In genomic region chr9:93668261-93668871, GRCh38 we compare ENCODE assay signal across 17 cellular contexts.
DNase-seq lines count a peak whose midpoint lies in the region; ATAC-seq, FAIRE-seq and TF ChIP-seq lines count a peak whose summit lies in the region.
"Had no signal": no experiment of that assay in that cellular context is flagged by ENCODE, and none has a peak within 500 bp of the region (broad histone marks: within the 10 kb centered on the region; RNA-seq: fewer than 3 reads in every experiment).

No MANE protein-coding gene starts in this region.

- intact Hi-C loops in left ventricle myocardium superior (cut with micrococcal nuclease) = no loop called here
- intact Hi-C loops in posterior cingulate gyrus (cut with DNase I) = no loop called here

- H3K27me3 Mint-ChIP-seq in WTC11 (ENCODE audit: low read depth) = no peaks in the 10 kb centered on the region
- H3K27me3 Mint-ChIP-seq: activated CD4-positive, alpha-beta T cell treated with anti-CD3 and anti-CD28 coated beads, Interleukin-2, amount 10 ng/mL, durations not matched to agents 24 days and 14 days; brain; T-helper 17 cell had no signal

- no peak for FAIRE-seq in GM19239 (lab: Jason Lieb, UNC)
- FAIRE-seq: H54 had no signal

- no peak overlapping the region for H3K4me3 Mint-ChIP-seq in WTC11
- H3K4me3 Mint-ChIP-seq: activated CD4-positive, alpha-beta T cell treated with anti-CD3 and anti-CD28 coated beads, Interleukin-2, amount 10 ng/mL, durations not matched to agents 24 days and 14 days; brain; T-helper 17 cell had no signal

- in situ Hi-C loops in G401 (cut with HindIII; ENCODE audit: low sequenced_read_pairs) = no loop called here

- H3K27ac Mint-ChIP-seq in WTC11 = peak overlapping the region; percentile 63; the same call in 1 of the 2 replicates
- H3K27ac Mint-ChIP-seq: activated CD4-positive, alpha-beta T cell treated with anti-CD3 and anti-CD28 coated beads, Interleukin-2, amount 10 ng/mL, durations not matched to agents 24 days and 14 days; activated T-helper 2 cell treated with anti-CD3 and anti-CD28 coated beads, Interferon-gamma antibody, Interleukin-2, Interleukin-4, amounts not matched to agents 10 μg/mL and 5 μg/mL and 100 μg/mL, durations not matched to agents 14 hours and 24 hours and 36 hours; T-helper 17 cell had no signal

- TF ChIP-seq CTCF in WTC11 (IDR thresholded peaks at IDR 0.05) = no peak

- no peaks in the 10 kb centered on the region for H3K4me1 Mint-ChIP-seq in WTC11
- H3K4me1 Mint-ChIP-seq: activated CD4-positive, alpha-beta T cell treated with anti-CD3 and anti-CD28 coated beads, Interleukin-2, amount 10 ng/mL, durations not matched to agents 24 days and 14 days had no signal

- DNase-seq in G401 (ENCODE audit: low spot score) (peak; percentile 15), WTC11 (ENCODE audit: low spot score) (peak; percentile 14), left ventricle myocardium superior (peak; percentile 16), posterior cingulate gyrus (peak in 6 of 10 donors; percentile 4 to 67 (median 24)), GM19239 (ENCODE audit: insufficient read length, low spot score) (no peak), HT-29 (ENCODE audit: low spot score) (no peak)
- DNase-seq: activated CD4-positive, alpha-beta T cell treated with anti-CD3 and anti-CD28 coated beads, Interleukin-2, amount 10 ng/mL, durations not matched to agents 24 days and 14 days; DMS153; MV-4-11; NCI-H2107; stimulated activated CD4-positive, alpha-beta T cell treated with anti-CD3 and anti-CD28 coated beads, Interleukin-12 subunit alpha, Interleukin-12 subunit beta, amount 100 ng/mL, for 4 hours had no signal

- no peaks in the 10 kb centered on the region for H3K9me3 Mint-ChIP-seq in WTC11
- H3K9me3 Mint-ChIP-seq: activated CD4-positive, alpha-beta T cell treated with anti-CD3 and anti-CD28 coated beads, Interleukin-2, amount 10 ng/mL, durations not matched to agents 24 days and 14 days; brain had no signal

- POLR2A ChIA-PET in WTC11 (lab: Charles Lee) = interaction anchor here (0.6 to 0.9 kb wide), 2 partner anchors 146 to 276 kb away, joined by 3 to 4 read pairs; no protein-coding TSS in a partner anchor

- peak; percentile 30 for ATAC-seq in WTC11
- ATAC-seq in left ventricle myocardium superior = no peak
- no peak for ATAC-seq in GM18502 (IDR thresholded peaks at IDR 0.05; ENCODE audit: poor library complexity, unreplicated experiment)
- no peak for ATAC-seq in HG02678 (IDR thresholded peaks at IDR 0.05; ENCODE audit: unreplicated experiment)
- ATAC-seq: T-helper 17 cell had no signal

- no peaks in the 10 kb centered on the region for H3K36me3 Mint-ChIP-seq in WTC11

- CTCF ChIA-PET in WTC11 (lab: Charles Lee) = interaction anchor here (0.5 to 1.9 kb wide), 7 partner anchors 12 to 891 kb away, joined by 3 to 10 read pairs (median 4); no protein-coding TSS in a partner anchor

TF ChIP-seq in WTC11, 78 proteins besides CTCF, POLR2A, EP300 and RAD21 (continues in another document):
- TF ChIP-seq, protein P1, sequence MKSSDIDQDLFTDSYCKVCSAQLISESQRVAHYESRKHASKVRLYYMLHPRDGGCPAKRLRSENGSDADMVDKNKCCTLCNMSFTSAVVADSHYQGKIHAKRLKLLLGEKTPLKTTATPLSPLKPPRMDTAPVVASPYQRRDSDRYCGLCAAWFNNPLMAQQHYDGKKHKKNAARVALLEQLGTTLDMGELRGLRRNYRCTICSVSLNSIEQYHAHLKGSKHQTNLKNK (CRISPR knock-in tag; IDR thresholded peaks at IDR 0.05) = no peak
- TF ChIP-seq, protein P2, sequence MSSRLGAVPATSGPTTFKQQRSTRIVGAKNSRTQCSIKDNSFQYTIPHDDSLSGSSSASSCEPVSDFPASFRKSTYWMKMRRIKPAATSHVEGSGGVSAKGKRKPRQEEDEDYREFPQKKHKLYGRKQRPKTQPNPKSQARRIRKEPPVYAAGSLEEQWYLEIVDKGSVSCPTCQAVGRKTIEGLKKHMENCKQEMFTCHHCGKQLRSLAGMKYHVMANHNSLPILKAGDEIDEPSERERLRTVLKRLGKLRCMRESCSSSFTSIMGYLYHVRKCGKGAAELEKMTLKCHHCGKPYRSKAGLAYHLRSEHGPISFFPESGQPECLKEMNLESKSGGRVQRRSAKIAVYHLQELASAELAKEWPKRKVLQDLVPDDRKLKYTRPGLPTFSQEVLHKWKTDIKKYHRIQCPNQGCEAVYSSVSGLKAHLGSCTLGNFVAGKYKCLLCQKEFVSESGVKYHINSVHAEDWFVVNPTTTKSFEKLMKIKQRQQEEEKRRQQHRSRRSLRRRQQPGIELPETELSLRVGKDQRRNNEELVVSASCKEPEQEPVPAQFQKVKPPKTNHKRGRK (CRISPR knock-in tag; IDR thresholded peaks at IDR 0.05; ENCODE audit: borderline replicate concordance) = no peak
- TF ChIP-seq MAX (CRISPR knock-in tag; IDR thresholded peaks at IDR 0.05) = no peak
- no peak for TF ChIP-seq ETV6 (CRISPR knock-in tag; IDR thresholded peaks at IDR 0.05)
- TF ChIP-seq ATF6 (CRISPR knock-in tag; IDR thresholded peaks at IDR 0.05) = no peak
- TF ChIP-seq ZNF396 (CRISPR knock-in tag; IDR thresholded peaks at IDR 0.05; ENCODE audit: borderline replicate concordance) = no peak
- TF ChIP-seq FOXP1 (CRISPR knock-in tag; IDR thresholded peaks at IDR 0.05; ENCODE audit: borderline replicate concordance) = no peak
- no peak for TF ChIP-seq ATF1 (CRISPR knock-in tag; IDR thresholded peaks at IDR 0.05)
- TF ChIP-seq SMAD4 (CRISPR knock-in tag; IDR thresholded peaks at IDR 0.05) = no peak
- TF ChIP-seq ZNF121 (CRISPR knock-in tag; IDR thresholded peaks at IDR 0.05) = no peak
- TF ChIP-seq FOXP4 (CRISPR knock-in tag; IDR thresholded peaks at IDR 0.05) = no peak
- TF ChIP-seq GRHL2 (CRISPR knock-in tag; IDR thresholded peaks at IDR 0.05; ENCODE audit: insufficient replicate concordance, severe bottlenecking) = no peak
- TF ChIP-seq, protein P3, sequence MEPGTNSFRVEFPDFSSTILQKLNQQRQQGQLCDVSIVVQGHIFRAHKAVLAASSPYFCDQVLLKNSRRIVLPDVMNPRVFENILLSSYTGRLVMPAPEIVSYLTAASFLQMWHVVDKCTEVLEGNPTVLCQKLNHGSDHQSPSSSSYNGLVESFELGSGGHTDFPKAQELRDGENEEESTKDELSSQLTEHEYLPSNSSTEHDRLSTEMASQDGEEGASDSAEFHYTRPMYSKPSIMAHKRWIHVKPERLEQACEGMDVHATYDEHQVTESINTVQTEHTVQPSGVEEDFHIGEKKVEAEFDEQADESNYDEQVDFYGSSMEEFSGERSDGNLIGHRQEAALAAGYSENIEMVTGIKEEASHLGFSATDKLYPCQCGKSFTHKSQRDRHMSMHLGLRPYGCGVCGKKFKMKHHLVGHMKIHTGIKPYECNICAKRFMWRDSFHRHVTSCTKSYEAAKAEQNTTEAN (CRISPR knock-in tag; IDR thresholded peaks at IDR 0.05) = no peak
- TF ChIP-seq, protein P4, sequence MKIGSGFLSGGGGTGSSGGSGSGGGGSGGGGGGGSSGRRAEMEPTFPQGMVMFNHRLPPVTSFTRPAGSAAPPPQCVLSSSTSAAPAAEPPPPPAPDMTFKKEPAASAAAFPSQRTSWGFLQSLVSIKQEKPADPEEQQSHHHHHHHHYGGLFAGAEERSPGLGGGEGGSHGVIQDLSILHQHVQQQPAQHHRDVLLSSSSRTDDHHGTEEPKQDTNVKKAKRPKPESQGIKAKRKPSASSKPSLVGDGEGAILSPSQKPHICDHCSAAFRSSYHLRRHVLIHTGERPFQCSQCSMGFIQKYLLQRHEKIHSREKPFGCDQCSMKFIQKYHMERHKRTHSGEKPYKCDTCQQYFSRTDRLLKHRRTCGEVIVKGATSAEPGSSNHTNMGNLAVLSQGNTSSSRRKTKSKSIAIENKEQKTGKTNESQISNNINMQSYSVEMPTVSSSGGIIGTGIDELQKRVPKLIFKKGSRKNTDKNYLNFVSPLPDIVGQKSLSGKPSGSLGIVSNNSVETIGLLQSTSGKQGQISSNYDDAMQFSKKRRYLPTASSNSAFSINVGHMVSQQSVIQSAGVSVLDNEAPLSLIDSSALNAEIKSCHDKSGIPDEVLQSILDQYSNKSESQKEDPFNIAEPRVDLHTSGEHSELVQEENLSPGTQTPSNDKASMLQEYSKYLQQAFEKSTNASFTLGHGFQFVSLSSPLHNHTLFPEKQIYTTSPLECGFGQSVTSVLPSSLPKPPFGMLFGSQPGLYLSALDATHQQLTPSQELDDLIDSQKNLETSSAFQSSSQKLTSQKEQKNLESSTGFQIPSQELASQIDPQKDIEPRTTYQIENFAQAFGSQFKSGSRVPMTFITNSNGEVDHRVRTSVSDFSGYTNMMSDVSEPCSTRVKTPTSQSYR (CRISPR knock-in tag; IDR thresholded peaks at IDR 0.05) = no peak

Comparison
In these comparisons a context has a peak if more than half of its experiments do, and no peak if none do; other contexts are left out.
1. DNase-seq: peak in G401 (single experiment), WTC11 (single experiment), left ventricle myocardium superior (single experiment) and posterior cingulate gyrus (6 of 10); none in GM19239 (single experiment) and HT-29 (single experiment).